Comparison of ENCODE assay signal across 33 cellular contexts in genomic region chr5:148029131-148029530, GRCh38.
"Had no signal": no experiment of that assay in that cellular context is flagged by ENCODE, and none has a peak within 500 bp of the region (broad histone marks: within the 10 kb centered on the region; RNA-seq: fewer than 3 reads in every experiment).

No MANE protein-coding gene starts in this region.

- H3K36me3 ChIP-seq: MG63, SJCRH30 had no signal

- H3K27ac ChIP-seq: PC-9, RWPE1, SJCRH30, SK-N-MC had no signal

- H3K4me1 ChIP-seq: SJCRH30 had no signal

- H3K4me2 ChIP-seq: PC-9 had no signal

- H3K9me3 ChIP-seq: MG63, SJCRH30 had no signal

- H3K27me3 ChIP-seq: MG63, SJCRH30 had no signal

- H3K4me3 ChIP-seq: MG63, PC-9, SJCRH30, SK-N-MC had no signal

- ATAC-seq: Panc1, Right ventricle myocardium inferior, SK-N-SH treated with all-trans-retinoic acid at 6 μM for 48 hours, T-cell had no signal

- H2AFZ ChIP-seq: PC-9 had no signal

- DNase-seq: Kasumi-1, MG63, NCI-H1048, NCI-H1092 treated with DMSO at 0.1 percent for 48 hours, NCI-H1105 treated with DMSO at 0.1 percent for 48 hours, NCI-H1417, NCI-H1436, NCI-H146, NCI-H1694, NCI-H187, NCI-H1930, NCI-H2029 treated with DMSO at 0.1 percent for 48 hours, NCI-H2081 treated with DMSO at 0.1 percent for 48 hours, NCI-H2107, NCI-H2171, NCI-H226, NCI-H446 treated with DMSO at 0.1 percent for 48 hours, NCI-H510A, NCI-H524, NCI-H526, NCI-H69, NCI-H748 treated with DMSO at 0.1 percent for 48 hours, NCI-H82, PC-9, SHP77, SIG-M5, SJCRH30, T-cell had no signal
